Comparison of ENCODE assay signal across 15 cellular contexts in genomic region chr10:75109459-75109778, GRCh38. TPM values are rescaled to one million over a fixed set of nuclear protein-coding genes. Genes with fewer than 3 reads are reported as not detected.
DNase-seq lines count a peak whose midpoint lies in the region; ATAC-seq and TF ChIP-seq lines count a peak whose summit lies in the region.
"Had no signal": no experiment of that assay in that cellular context is flagged by ENCODE, and none has a peak within 500 bp of the region (broad histone marks: within the 10 kb centered on the region; RNA-seq: fewer than 3 reads in every experiment).

No MANE protein-coding gene starts in this region.

- in situ Hi-C loops in gastrocnemius medialis (cut with MboI; ENCODE audit: low sequenced_read_pairs in 4 of 4) (loop anchor here in 1 of 4 donors (10.0 kb wide), 1 partner anchor 845 kb away; no protein-coding TSS in a partner anchor), GM23248 (cut with MboI) (loop anchor here (10.0 kb wide), 1 partner anchor 865 kb away; no protein-coding TSS in a partner anchor)

- H3K27ac ChIP-seq in RWPE2 (ENCODE audit: poor library complexity, severe bottlenecking) (peak overlapping the region; percentile 48), gastrocnemius medialis (peak overlapping the region; percentile 97 to 100 (median 98)), SK-N-SH (ENCODE audit: low read depth in 2 of 2, low read length in 1 of 2) (no peak overlapping the region), GM23248 (no peak overlapping the region)
- H3K27ac ChIP-seq: hepatocyte, upper lobe of right lung had no signal

- H3K4me2 ChIP-seq in SK-N-SH (no peak overlapping the region), GM23248 (ENCODE audit: unreplicated experiment) (no peak overlapping the region)
- H3K4me2 ChIP-seq: hepatocyte had no signal

- no peak for TF ChIP-seq CTCF in RWPE2 (IDR thresholded peaks at IDR 0.05; ENCODE audit: poor library complexity, severe bottlenecking)
- TF ChIP-seq CTCF in gastrocnemius medialis (IDR thresholded peaks at IDR 0.05 in 4 of 5, conservative IDR thresholded peaks at IDR 0.05 in 1 of 5), result no peak
- no peak for TF ChIP-seq CTCF in SK-N-SH (IDR thresholded peaks at IDR 0.05)

- H2AFZ ChIP-seq in SK-N-SH (ENCODE audit: low read depth), result no peak overlapping the region
- no peak overlapping the region for H2AFZ ChIP-seq in GM23248
- H2AFZ ChIP-seq: hepatocyte had no signal

- H3K4me3 ChIP-seq in RWPE2 (ENCODE audit: severe bottlenecking), result no peak overlapping the region
- peak overlapping the region in 2 of 4 donors; percentile 3 to 64 for H3K4me3 ChIP-seq in gastrocnemius medialis
- no peak overlapping the region for H3K4me3 ChIP-seq in SK-N-SH (ENCODE audit: low read depth in 2 of 2, low read length in 1 of 2)
- H3K4me3 ChIP-seq in GM23248, result no peak overlapping the region
- H3K4me3 ChIP-seq: hepatocyte, left lung, upper lobe of right lung had no signal

- no peak for TF ChIP-seq EP300 in SK-N-SH (IDR thresholded peaks at IDR 0.05; ENCODE audit: borderline replicate concordance in 1 of 2, low read depth in 1 of 2, low read length in 1 of 2)

- H3K9ac ChIP-seq in SK-N-SH (no peak overlapping the region), GM23248 (no peak overlapping the region)

- peak overlapping the region; percentile 0 for H3K4me3 Mint-ChIP-seq in activated CD8-positive, alpha-beta memory T cell treated with anti-CD3 and anti-CD28 coated beads, Interleukin-2, amount 10 ng/mL, durations not matched to agents 7 days and 5 days
- peak overlapping the region; percentile 90 to 94 for H3K4me3 Mint-ChIP-seq in effector memory CD8-positive, alpha-beta T cell

- POLR2A ChIA-PET in SK-N-SH (lab: Yijun Ruan, JAX), result no interaction called here

- intact Hi-C loops in gastrocnemius medialis (cut with DNase I; ENCODE audit: low total_unique reads), result loop anchor here (2.0 to 10.0 kb wide), 2 partner anchors 221 to 955 kb away; partner anchors contain the start of genes ADK and AP3M1

- H3K9me3 Mint-ChIP-seq in activated CD8-positive, alpha-beta memory T cell treated with anti-CD3 and anti-CD28 coated beads, Interleukin-2, amount 10 ng/mL, durations not matched to agents 7 days and 5 days (ENCODE audit: low read depth), result no peaks in the 10 kb centered on the region
- no peaks in the 10 kb centered on the region for H3K9me3 Mint-ChIP-seq in effector memory CD8-positive, alpha-beta T cell

- H3K9me2 ChIP-seq in SK-N-SH (no peaks in the 10 kb centered on the region), GM23248 (ENCODE audit: insufficient read depth) (no peaks in the 10 kb centered on the region)

- no peak for ATAC-seq in activated CD8-positive, alpha-beta memory T cell treated with anti-CD3 and anti-CD28 coated beads, Interleukin-2, amount 10 ng/mL, durations not matched to agents 7 days and 5 days
- ATAC-seq in RWPE2 (ENCODE audit: low read depth) (no peak), gastrocnemius medialis (peak in 1 of 2 donors; percentile 0)
- no peak for ATAC-seq in effector memory CD8-positive, alpha-beta T cell (replicated peaks)
- ATAC-seq: left lung, upper lobe of right lung had no signal

- H3K4me1 Mint-ChIP-seq in activated CD8-positive, alpha-beta memory T cell treated with anti-CD3 and anti-CD28 coated beads, Interleukin-2, amount 10 ng/mL, durations not matched to agents 7 days and 5 days, result peaks cover 35% of the 10 kb centered on the region
- H3K4me1 Mint-ChIP-seq in effector memory CD8-positive, alpha-beta T cell (ENCODE audit: low read depth in 2 of 2), result peaks cover 34% of the 10 kb centered on the region in 2 donors

- H3K27me3 ChIP-seq in RWPE2 (ENCODE audit: insufficient read depth, poor library complexity, severe bottlenecking) (no peaks in the 10 kb centered on the region), gastrocnemius medialis (no peaks in the 10 kb centered on the region), SK-N-SH (ENCODE audit: insufficient read depth) (no peaks in the 10 kb centered on the region), GM23248 (replicated peaks; ENCODE audit: insufficient read depth) (no peaks in the 10 kb centered on the region)
- H3K27me3 ChIP-seq: hepatocyte, left lung, upper lobe of right lung had no signal

- H3K9me3 ChIP-seq in RWPE2 (ENCODE audit: severe bottlenecking), result no peaks in the 10 kb centered on the region
- no peaks in the 10 kb centered on the region for H3K9me3 ChIP-seq in gastrocnemius medialis
- H3K9me3 ChIP-seq in SK-N-SH, result no peaks in the 10 kb centered on the region
- no peaks in the 10 kb centered on the region for H3K9me3 ChIP-seq in GM23248 (ENCODE audit: low read depth)
- H3K9me3 ChIP-seq: left lung, upper lobe of right lung had no signal

- no peak for TF ChIP-seq POLR2A in gastrocnemius medialis (IDR thresholded peaks at IDR 0.05)

- no peaks in the 10 kb centered on the region for H3K27me3 Mint-ChIP-seq in activated CD8-positive, alpha-beta memory T cell treated with anti-CD3 and anti-CD28 coated beads, Interleukin-2, amount 10 ng/mL, durations not matched to agents 7 days and 5 days
- no peaks in the 10 kb centered on the region for H3K27me3 Mint-ChIP-seq in effector memory CD8-positive, alpha-beta T cell

- 100% methylated on average over 1 of the region's 1 CpG for WGBS in SK-N-SH (ENCODE audit: low lambda C conversion rate)
- WGBS in GM23248 (ENCODE audit: low coverage in 1 of 2, low lambda C conversion rate in 2 of 2, missing lambda C conversion rate in 2 of 2), 2 experiments, result 48 to 68% methylated on average over 1 of the region's 1 CpG

- TF ChIP-seq RAD21 in SK-N-SH (IDR thresholded peaks at IDR 0.05; ENCODE audit: low read length), result no peak

- CTCF ChIA-PET in activated CD8-positive, alpha-beta memory T cell treated with anti-CD3 and anti-CD28 coated beads, Interleukin-2, amount 10 ng/mL, durations not matched to agents 7 days and 5 days (lab: Charles Lee), result interaction anchor here (1.0 to 4.9 kb wide), 5 partner anchors 9 to 126 kb away, joined by 3 to 34 read pairs (median 3); partner anchors contain the start of gene COMTD1
- CTCF ChIA-PET in SK-N-SH (lab: Yijun Ruan, JAX), result interaction anchor here (0.7 to 6.4 kb wide), 9 partner anchors 9 to 866 kb away, joined by 3 to 36 read pairs (median 4); partner anchors contain the start of gene COMTD1

- H3K4me1 ChIP-seq in RWPE2 (ENCODE audit: insufficient read depth, poor library complexity, severe bottlenecking) (peaks cover 20% of the 10 kb centered on the region), gastrocnemius medialis (peaks cover 70 to 72% of the 10 kb centered on the region in 2 donors), SK-N-SH (ENCODE audit: control insufficient read depth in 1 of 2, insufficient read depth in 2 of 2, low read depth in 1 of 2, low read length in 1 of 2) (peaks cover 5 to 8% of the 10 kb centered on the region in 2 experiments; a peak in 3 of 4 replicates), GM23248 (ENCODE audit: insufficient read depth) (peaks cover 14% of the 10 kb centered on the region)

- H3K36me3 ChIP-seq in RWPE2 (ENCODE audit: low read depth), result 0 out of 2 replicates have a peak, but pooled peaks cover 1% of the 10 kb centered on the region
- H3K36me3 ChIP-seq in gastrocnemius medialis, result no peaks in the 10 kb centered on the region
- peaks cover 0 to 3% of the 10 kb centered on the region in 2 experiments for H3K36me3 ChIP-seq in SK-N-SH (replicated peaks in 1 of 2; ENCODE audit: control insufficient read depth in 1 of 2, insufficient read depth in 2 of 2, low read length in 1 of 2)
- no peaks in the 10 kb centered on the region for H3K36me3 ChIP-seq in GM23248 (ENCODE audit: low read depth)
- H3K36me3 ChIP-seq: left lung, upper lobe of right lung had no signal

- peaks cover 32% of the 10 kb centered on the region for H3F3A ChIP-seq in SK-N-SH (replicated peaks; ENCODE audit: insufficient read depth)
- peaks cover 40% of the 10 kb centered on the region for H3F3A ChIP-seq in GM23248 (ENCODE audit: insufficient read depth)

- peaks cover 2% of the 10 kb centered on the region for H3K36me3 Mint-ChIP-seq in activated CD8-positive, alpha-beta memory T cell treated with anti-CD3 and anti-CD28 coated beads, Interleukin-2, amount 10 ng/mL, durations not matched to agents 7 days and 5 days
- H3K36me3 Mint-ChIP-seq in effector memory CD8-positive, alpha-beta T cell (ENCODE audit: insufficient read depth), result peaks cover 26% of the 10 kb centered on the region

- DNase-seq in activated CD8-positive, alpha-beta memory T cell treated with anti-CD3 and anti-CD28 coated beads, Interleukin-2, amount 10 ng/mL, durations not matched to agents 7 days and 5 days, result no peak
- no peak for DNase-seq in activated CD8-positive, alpha-beta memory T cell treated with anti-CD3 and anti-CD28 coated beads, Interleukin-2, amount 50 U/mL, for 48 hours
- DNase-seq in RWPE2 (ENCODE audit: low spot score) (no peak), gastrocnemius medialis (no peak), SK-N-SH (no peak), GM23248 (no peak), T1000 (lab: John Stamatoyannopoulos, UW) (no peak)
- DNase-seq in effector memory CD8-positive, alpha-beta T cell, result no peak
- DNase-seq: DMS 273 treated with DMSO at 0.1 percent for 48 hours, left lung, NCI-H1417 treated with DMSO at 0.1 percent for 48 hours, NCI-H526, RPMI8226, upper lobe of right lung had no signal

- H4K20me1 ChIP-seq in SK-N-SH (ENCODE audit: insufficient read depth) (peaks cover 19% of the 10 kb centered on the region), GM23248 (ENCODE audit: insufficient read depth) (no peaks in the 10 kb centered on the region)

- H3K79me2 ChIP-seq in SK-N-SH (ENCODE audit: insufficient read depth) (peaks cover 25% of the 10 kb centered on the region), GM23248 (ENCODE audit: insufficient read depth) (peaks cover 20% of the 10 kb centered on the region)

- H3K27ac Mint-ChIP-seq in activated CD8-positive, alpha-beta memory T cell treated with anti-CD3 and anti-CD28 coated beads, Interleukin-2, amount 10 ng/mL, durations not matched to agents 7 days and 5 days, result peak overlapping the region; percentile 13
- H3K27ac Mint-ChIP-seq in effector memory CD8-positive, alpha-beta T cell, result peak overlapping the region; percentile 90 to 95

TF ChIP-seq in SK-N-SH, 30 proteins besides CTCF, POLR2A, EP300 and RAD21 (continues in another document):
- TF ChIP-seq SMC3 (IDR thresholded peaks at IDR 0.05; ENCODE audit: low read depth, low read length) (no peak), JUND (IDR thresholded peaks at IDR 0.05) (no peak), GATA2 (CRISPR knock-in tag; IDR thresholded peaks at IDR 0.05) (no peak)

RNA-seq across cellular contexts. Expression of gene SAMD8, which starts 2.0 kb away (rescaled TPM):
- total RNA-seq in activated CD8-positive, alpha-beta memory T cell treated with anti-CD3 and anti-CD28 coated beads, Interleukin-2, amount 10 ng/mL, durations not matched to agents 7 days and 5 days, result 10 to 100 TPM; 13.8 TPM
- 100 to 1,000 TPM in 1 of 4 donors, 10 to 100 TPM in 3; 46.2 to 125 (median 68.9) TPM for total RNA-seq in gastrocnemius medialis
- polyA plus RNA-seq in SK-N-SH (2012; rRNA removed) (9.7 and 14.3 TPM in 2 replicates), GM23248 (2016; fragmentation: Nextera tagmentation; extraction: Ambion mirVana) (16.8 and 16.9 TPM in 2 replicates)
- polyA plus RNA-seq in SK-N-SH (2012; cell fraction: cytosol; rRNA removed), result 13.9 and 14.6 TPM in 2 replicates
- polyA plus RNA-seq in SK-N-SH (2012; cell fraction: nucleus; rRNA removed), result 8.0 and 12.5 TPM in 2 replicates
- 30.5 and 31.5 TPM in 2 replicates for total RNA-seq in GM23248 (2014; rRNA removed; shearing (Covaris generic))

Comparison
In these comparisons a context has a peak if more than half of its experiments do, and no peak if none do; other contexts are left out.
1. H3K27ac ChIP-seq: peak in RWPE2 (single experiment) and gastrocnemius medialis (4 of 4); none in SK-N-SH (0 of 2) and GM23248 (single experiment).